Comparison of ENCODE assay signal across 13 cellular contexts in genomic region chr16:66844009-66844341, GRCh38. TPM values are rescaled to one million over a fixed set of nuclear protein-coding genes. Genes with fewer than 3 reads are reported as not detected.
DNase-seq lines count a peak whose midpoint lies in the region; ATAC-seq and TF ChIP-seq lines count a peak whose summit lies in the region.
"Had no signal": no experiment of that assay in that cellular context is flagged by ENCODE, and none has a peak within 500 bp of the region (broad histone marks: within the 10 kb centered on the region; RNA-seq: fewer than 3 reads in every experiment).

No MANE protein-coding gene starts in this region.

- ATAC-seq in naive B cell (ENCODE audit: low read depth in 2 of 2) (no peak), HG03565 (IDR thresholded peaks at IDR 0.05; ENCODE audit: unreplicated experiment) (no peak)

- H3K9me3 Mint-ChIP-seq in activated naive CD4-positive, alpha-beta T cell treated with anti-CD3 and anti-CD28 coated beads, Interleukin-2, amount 10 ng/mL, durations not matched to agents 7 days and 5 days: no peaks in the 10 kb centered on the region
- H3K9me3 Mint-ChIP-seq in chondrocyte (ENCODE audit: low read depth) (no peaks in the 10 kb centered on the region), naive B cell (no peaks in the 10 kb centered on the region)

- H3K4me1 Mint-ChIP-seq in activated naive CD4-positive, alpha-beta T cell treated with anti-CD3 and anti-CD28 coated beads, Interleukin-2, amount 10 ng/mL, durations not matched to agents 7 days and 5 days: peaks cover 23% of the 10 kb centered on the region
- H3K4me1 Mint-ChIP-seq in chondrocyte (ENCODE audit: low read depth) (peaks cover 25% of the 10 kb centered on the region), naive B cell (peaks cover 8 to 19% (median 16%) of the 10 kb centered on the region in 3 donors)

- no peaks in the 10 kb centered on the region for H3K36me3 ChIP-seq in tibial artery

- H3K4me3 ChIP-seq in tibial artery: peak overlapping the region; percentile 28 to 43

- peaks cover 8 to 23% (median 22%) of the 10 kb centered on the region in 4 donors for H3K4me1 ChIP-seq in tibial artery

- no peak overlapping the region for H3K27ac Mint-ChIP-seq in activated naive CD4-positive, alpha-beta T cell treated with anti-CD3 and anti-CD28 coated beads, Interleukin-2, amount 10 ng/mL, durations not matched to agents 7 days and 5 days
- H3K27ac Mint-ChIP-seq in chondrocyte (ENCODE audit: unreplicated experiment): no peak overlapping the region
- H3K27ac Mint-ChIP-seq in naive B cell: no peak overlapping the region

- H3K27me3 Mint-ChIP-seq in activated naive CD4-positive, alpha-beta T cell treated with anti-CD3 and anti-CD28 coated beads, Interleukin-2, amount 10 ng/mL, durations not matched to agents 7 days and 5 days: peaks cover 80% of the 10 kb centered on the region
- H3K27me3 Mint-ChIP-seq in chondrocyte (ENCODE audit: low read depth): peaks cover 30% of the 10 kb centered on the region
- H3K27me3 Mint-ChIP-seq in naive B cell: peaks cover 37 to 59% (median 57%) of the 10 kb centered on the region in 3 donors

- TF ChIP-seq CTCF in chondrocyte (IDR thresholded peaks at IDR 0.05): no peak
- no peak for TF ChIP-seq CTCF in tibial artery (IDR thresholded peaks at IDR 0.05)

- CTCF ChIA-PET in activated naive CD4-positive, alpha-beta T cell treated with anti-CD3 and anti-CD28 coated beads, Interleukin-2, amount 10 ng/mL, durations not matched to agents 7 days and 5 days (lab: Charles Lee): interaction anchor here (3.6 to 8.7 kb wide), 2 partner anchors 13 to 24 kb away, joined by 28 to 44 read pairs; partner anchors contain the start of gene NAE1

- peaks cover 6 to 33% of the 10 kb centered on the region in 2 donors for H3K27me3 ChIP-seq in tibial artery

- intact Hi-C loops in tibial artery (cut with DNase I; ENCODE audit: low total_unique reads): no loop called here

- H3K27ac ChIP-seq in tibial artery: no peak overlapping the region
- H3K27ac ChIP-seq: HL-60 had no signal

- DNase-seq in activated naive CD4-positive, alpha-beta T cell treated with anti-CD3 and anti-CD28 coated beads, Interleukin-2, amount 10 ng/mL, durations not matched to agents 7 days and 5 days: no peak
- no peak for DNase-seq in activated naive CD4-positive, alpha-beta T cell (lab: John Stamatoyannopoulos, UW)
- DNase-seq in chondrocyte (ENCODE audit: low spot score): no peak
- no peak for DNase-seq in naive B cell
- no peak for DNase-seq in tibial artery
- no peak for DNase-seq in stimulated activated CD4-positive, alpha-beta T cell treated with anti-CD3 and anti-CD28 coated beads, Interleukin-4, amount 100 ng/mL, for 24 hours
- no peak for DNase-seq in DMS153 (lab: John Stamatoyannopoulos, UW)
- DNase-seq: NCI-H2029 treated with DMSO at 0.1 percent for 48 hours, SIG-M5 had no signal

- no peaks in the 10 kb centered on the region for H3K9me3 ChIP-seq in tibial artery

- H3K4me3 Mint-ChIP-seq in activated naive CD4-positive, alpha-beta T cell treated with anti-CD3 and anti-CD28 coated beads, Interleukin-2, amount 10 ng/mL, durations not matched to agents 7 days and 5 days: peak overlapping the region; percentile 45
- H3K4me3 Mint-ChIP-seq in chondrocyte (ENCODE audit: unreplicated experiment) (peak overlapping the region; percentile 65), naive B cell (peak overlapping the region in 6 of 8 donors; percentile 75 to 82 (median 80))

- no peaks in the 10 kb centered on the region for H3K36me3 Mint-ChIP-seq in activated naive CD4-positive, alpha-beta T cell treated with anti-CD3 and anti-CD28 coated beads, Interleukin-2, amount 10 ng/mL, durations not matched to agents 7 days and 5 days
- H3K36me3 Mint-ChIP-seq in chondrocyte (ENCODE audit: low read depth): peaks cover 6% of the 10 kb centered on the region
- H3K36me3 Mint-ChIP-seq in naive B cell: peaks cover 0 to 7% of the 10 kb centered on the region in 2 donors

RNA-seq across cellular contexts. Expression of gene CA7, which starts 0.2 kb away (rescaled TPM):
- total RNA-seq in chondrocyte: not detected in 3 replicates
- not detected for polyA plus RNA-seq in naive B cell (ENCODE audit: low read depth in 6 of 6)
- total RNA-seq: lung microvascular endothelial cell had no signal

RNA-seq across cellular contexts. Expression of gene NAE1, which starts 13.2 kb away (rescaled TPM):
- 46.7 to 51.4 TPM (median 47.8 TPM) in 3 replicates for total RNA-seq in chondrocyte
- 10 to 100 TPM; 46.7 to 87.4 (median 54.6) TPM for polyA plus RNA-seq in naive B cell (ENCODE audit: low read depth in 6 of 6)

RNA-seq across cellular contexts. Expression of gene PDP2, which starts 36.3 kb away (rescaled TPM):
- 8.5 to 9.2 TPM (median 9.0 TPM) in 3 replicates for total RNA-seq in chondrocyte
- 1 to 10 TPM; 1.4 to 5.8 (median 1.8) TPM for polyA plus RNA-seq in naive B cell (ENCODE audit: low read depth in 6 of 6)

RNA-seq across cellular contexts. Expression of gene TERB1, which starts 42.6 kb away (rescaled TPM):
- total RNA-seq in chondrocyte: not detected in 3 replicates
- polyA plus RNA-seq in naive B cell (ENCODE audit: low read depth in 6 of 6): not detected
- total RNA-seq: epithelial cell of proximal tubule had no signal
